ENCODE assay signal across 13 cellular contexts in genomic region chr1:169933999-169934725, GRCh38. TPM values are rescaled to one million over a fixed set of nuclear protein-coding genes. Genes with fewer than 3 reads are reported as not detected.
DNase-seq lines count a peak whose midpoint lies in the region; FAIRE-seq and TF ChIP-seq lines count a peak whose summit lies in the region.
"Had no signal": no experiment of that assay in that cellular context is flagged by ENCODE, and none has a peak within 500 bp of the region (broad histone marks: within the 10 kb centered on the region; RNA-seq: fewer than 3 reads in every experiment).

No MANE protein-coding gene starts in this region.

- peak overlapping the region; percentile 44 for H3K27ac Mint-ChIP-seq in mesothelial cell of epicardium
- H3K27ac Mint-ChIP-seq: activated B cell treated with CpG ODN at 0.5 μM for 24 hours; activated naive CD4-positive, alpha-beta T cell treated with anti-CD3 and anti-CD28 coated beads, Interleukin-2, amount 10 ng/mL, durations not matched to agents 7 days and 5 days had no signal

- TF ChIP-seq CTCF in D721Med (IDR thresholded peaks at IDR 0.05; ENCODE audit: insufficient read depth, missing control alignments) (no peak), cardiac fibroblast (IDR thresholded peaks at IDR 0.05; ENCODE audit: low read depth, low read length) (no peak), mesothelial cell of epicardium (IDR thresholded peaks at IDR 0.05; ENCODE audit: unreplicated experiment) (no peak), WERI-Rb-1 (IDR thresholded peaks at IDR 0.05; ENCODE audit: low read depth, low read length) (no peak), tibial nerve (IDR thresholded peaks at IDR 0.05) (no peak)

- H3K36me3 Mint-ChIP-seq in mesothelial cell of epicardium: no peaks in the 10 kb centered on the region
- H3K36me3 Mint-ChIP-seq: activated naive CD4-positive, alpha-beta T cell treated with anti-CD3 and anti-CD28 coated beads, Interleukin-2, amount 10 ng/mL, durations not matched to agents 7 days and 5 days had no signal

- peak; percentile 51 for FAIRE-seq in D721Med (lab: Jason Lieb, UNC)

- H3K9me3 Mint-ChIP-seq in mesothelial cell of epicardium: peaks cover 5% of the 10 kb centered on the region
- H3K9me3 Mint-ChIP-seq: activated B cell treated with CpG ODN at 0.5 μM for 24 hours; activated naive CD4-positive, alpha-beta T cell treated with anti-CD3 and anti-CD28 coated beads, Interleukin-2, amount 10 ng/mL, durations not matched to agents 7 days and 5 days had no signal

- H3K4me3 ChIP-seq in cardiac fibroblast (replicated peaks in 1 of 2; ENCODE audit: low read depth in 2 of 2, low read length in 2 of 2) (no peak overlapping the region), WERI-Rb-1 (ENCODE audit: low read depth, low read length) (no peak overlapping the region), tibial nerve (no peak overlapping the region)
- H3K4me3 ChIP-seq: lower lobe of right lung had no signal

- H3K9me3 ChIP-seq in WERI-Rb-1 (ENCODE audit: severe bottlenecking): no peaks in the 10 kb centered on the region
- no peaks in the 10 kb centered on the region for H3K9me3 ChIP-seq in tibial nerve
- H3K9me3 ChIP-seq: lower lobe of right lung had no signal

- H3K4me1 ChIP-seq in tibial nerve: peaks cover 0 to 6% (median 0%) of the 10 kb centered on the region in 4 donors
- H3K4me1 ChIP-seq: lower lobe of right lung had no signal

- no peak overlapping the region for H3K4me3 Mint-ChIP-seq in mesothelial cell of epicardium
- H3K4me3 Mint-ChIP-seq: activated B cell treated with CpG ODN at 0.5 μM for 24 hours; activated naive CD4-positive, alpha-beta T cell treated with anti-CD3 and anti-CD28 coated beads, Interleukin-2, amount 10 ng/mL, durations not matched to agents 7 days and 5 days had no signal

- no peak for TF ChIP-seq EP300 in tibial nerve (IDR thresholded peaks at IDR 0.05)

- TF ChIP-seq POLR2A in tibial nerve (IDR thresholded peaks at IDR 0.05): no peak

- WGBS in tibial nerve, 2 donors: 42 to 43% methylated on average over 7 of the region's 7 CpGs

- H3K36me3 ChIP-seq in WERI-Rb-1: no peaks in the 10 kb centered on the region
- H3K36me3 ChIP-seq in tibial nerve: no peaks in the 10 kb centered on the region
- H3K36me3 ChIP-seq: lower lobe of right lung had no signal

- H3K27ac ChIP-seq in WERI-Rb-1: no peak overlapping the region
- H3K27ac ChIP-seq in tibial nerve: no peak overlapping the region
- H3K27ac ChIP-seq: lower lobe of right lung had no signal

- DNase-seq in D721Med (ENCODE audit: insufficient read length, low spot score): no peak
- peak; percentile 62 for DNase-seq in LoVo (ENCODE audit: low spot score)
- peak; percentile 53 to 62 for DNase-seq in cardiac fibroblast (ENCODE audit: low read depth in 2 of 2)
- DNase-seq in mesothelial cell of epicardium (ENCODE audit: low spot score in 2 of 2, unreplicated experiment in 2 of 2): no peak
- no peak for DNase-seq in NCI-H2196 treated with DMSO at 0.1 percent for 48 hours (lab: John Stamatoyannopoulos, UW; ENCODE audit: unreplicated experiment)
- DNase-seq in WERI-Rb-1: no peak
- no peak for DNase-seq in NCI-H1092 (lab: John Stamatoyannopoulos, UW)
- DNase-seq in tibial nerve (ENCODE audit: low spot score in 2 of 2): no peak
- DNase-seq: activated B cell treated with CpG ODN at 0.5 μM for 24 hours; activated naive CD4-positive, alpha-beta T cell treated with anti-CD3 and anti-CD28 coated beads, Interleukin-2, amount 10 ng/mL, durations not matched to agents 7 days and 5 days; lower lobe of right lung; MV-4-11; NCI-H2227 treated with DMSO at 0.1 percent for 48 hours had no signal

- H3K4me1 Mint-ChIP-seq in mesothelial cell of epicardium: peaks cover 32% of the 10 kb centered on the region
- H3K4me1 Mint-ChIP-seq: activated B cell treated with CpG ODN at 0.5 μM for 24 hours; activated naive CD4-positive, alpha-beta T cell treated with anti-CD3 and anti-CD28 coated beads, Interleukin-2, amount 10 ng/mL, durations not matched to agents 7 days and 5 days had no signal

- H3K27me3 ChIP-seq in WERI-Rb-1 (ENCODE audit: insufficient read depth, low read depth, severe bottlenecking) (no peaks in the 10 kb centered on the region), tibial nerve (no peaks in the 10 kb centered on the region)

- H3K27me3 Mint-ChIP-seq in mesothelial cell of epicardium (ENCODE audit: low read depth): no peaks in the 10 kb centered on the region
- H3K27me3 Mint-ChIP-seq: activated B cell treated with CpG ODN at 0.5 μM for 24 hours; activated naive CD4-positive, alpha-beta T cell treated with anti-CD3 and anti-CD28 coated beads, Interleukin-2, amount 10 ng/mL, durations not matched to agents 7 days and 5 days had no signal

RNA-seq across cellular contexts. Expression of gene SCYL3, which starts 40.5 kb away (rescaled TPM):
- total RNA-seq in mesothelial cell of epicardium (10.2 to 11.8 TPM (median 10.8 TPM) in 3 replicates), tibial nerve (10 to 100 TPM in 3 of 4 donors, 1 to 10 TPM in 1; 9.8 to 15.6 (median 12.6) TPM)

Comparison
In these comparisons a context has a peak if more than half of its experiments do, and no peak if none do; other contexts are left out.
1. DNase-seq: peak in LoVo (single experiment) and cardiac fibroblast (2 of 2); none in D721Med (single experiment), mesothelial cell of epicardium (0 of 2), NCI-H2196 treated with DMSO at 0.1 percent for 48 hours (single experiment), WERI-Rb-1 (single experiment), NCI-H1092 (single experiment) and tibial nerve (0 of 2).